1 cellular context compared by ENCODE assay signal in genomic region chr3:5463986-5464385, GRCh38.
TF ChIP-seq lines count a peak whose summit lies in the region.

No MANE protein-coding gene starts in this region.

TF ChIP-seq in HepG2, 621 proteins besides CTCF, POLR2A, EP300 and RAD21 (continued from another document):
- TF ChIP-seq ZNF281 (CRISPR knock-in tag; IDR thresholded peaks at IDR 0.05; ENCODE audit: borderline replicate concordance) (no peak), ZNF101 (CRISPR knock-in tag; IDR thresholded peaks at IDR 0.05; ENCODE audit: borderline replicate concordance, low read depth) (no peak), MATR3 (CRISPR knock-in tag; IDR thresholded peaks at IDR 0.05) (no peak), ATF6 (CRISPR knock-in tag; conservative IDR thresholded peaks at IDR 0.05) (no peak), GLMP (CRISPR knock-in tag; IDR thresholded peaks at IDR 0.05; ENCODE audit: borderline replicate concordance) (no peak), ARID5B (CRISPR knock-in tag; IDR thresholded peaks at IDR 0.05) (no peak), THYN1 (CRISPR knock-in tag; IDR thresholded peaks at IDR 0.05; ENCODE audit: borderline replicate concordance, low read depth) (no peak), ZNF720 (CRISPR knock-in tag; IDR thresholded peaks at IDR 0.05) (no peak), ZBTB4 (CRISPR knock-in tag; IDR thresholded peaks at IDR 0.05; ENCODE audit: borderline replicate concordance) (no peak), FOXO4 (CRISPR knock-in tag; conservative IDR thresholded peaks at IDR 0.05) (no peak), ZEB1 (IDR thresholded peaks at IDR 0.05; ENCODE audit: insufficient replicate concordance, low read depth) (no peak), SNAPC5 (CRISPR knock-in tag; IDR thresholded peaks at IDR 0.05; ENCODE audit: borderline replicate concordance) (no peak), FUBP1 (CRISPR knock-in tag; IDR thresholded peaks at IDR 0.05; ENCODE audit: borderline replicate concordance) (no peak)
